In genomic region chr10:83983578-83984255, GRCh38 we compare ENCODE assay signal across 12 cellular contexts.
DNase-seq lines count a peak whose midpoint lies in the region; ATAC-seq, FAIRE-seq and TF ChIP-seq lines count a peak whose summit lies in the region.
"Had no signal": no experiment of that assay in that cellular context is flagged by ENCODE, and none has a peak within 500 bp of the region (broad histone marks: within the 10 kb centered on the region; RNA-seq: fewer than 3 reads in every experiment).

No MANE protein-coding gene starts in this region.

- no peak overlapping the region for H3K4me3 Mint-ChIP-seq in T-cell
- H3K4me3 Mint-ChIP-seq: stimulated activated naive B cell treated with anti-CD40 and anti-IgM and Interleukin-4, amounts not matched to agents 10 μg/mL and 1 μg/mL and 100 μg/mL, for 72 hours had no signal

- H3K27ac ChIP-seq in K562 (ENCODE audit: extremely low read depth, low read depth, low read length) (peak overlapping the region; percentile 35; the same call in 2 of the 3 replicates), mesendoderm (ENCODE audit: low read depth, low read length) (no peak overlapping the region), uterus (no peak overlapping the region)
- H3K27ac ChIP-seq: esophagus squamous epithelium had no signal

- H2BK5ac ChIP-seq in mesendoderm (ENCODE audit: low read length) = no peak overlapping the region

- ATAC-seq in K562 (peak; percentile 83), GM18861 (IDR thresholded peaks at IDR 0.05; ENCODE audit: unreplicated experiment) (no peak), T-cell (replicated peaks in 1 of 4) (no peak)
- ATAC-seq: stimulated activated naive B cell treated with anti-CD40 and anti-IgM and Interleukin-4, amounts not matched to agents 10 μg/mL and 1 μg/mL and 100 μg/mL, for 72 hours had no signal

- CTCF ChIA-PET in K562 (lab: Yijun Ruan, JAX; ENCODE audit: low intra/inter-chr PET ratio) (no interaction called here), T-cell (lab: Charles Lee) (no interaction called here)

- H3K4me3 ChIP-seq in K562 (no peak overlapping the region), mesendoderm (ENCODE audit: low read length) (no peak overlapping the region), uterus (no peak overlapping the region)
- H3K4me3 ChIP-seq: esophagus squamous epithelium had no signal

- H2AK5ac ChIP-seq in mesendoderm (ENCODE audit: low read length) = no peak overlapping the region

- H3K4me2 ChIP-seq in K562 (ENCODE audit: insufficient read depth, low read length) (no peak overlapping the region), mesendoderm (ENCODE audit: low read length) (no peak overlapping the region)

- no peak for TF ChIP-seq RAD21 in K562 (CRISPR knock-in tag; conservative IDR thresholded peaks at IDR 0.05 in 1 of 2, IDR thresholded peaks at IDR 0.05 in 1 of 2)

- no peak overlapping the region for H4K5ac ChIP-seq in mesendoderm (ENCODE audit: low read length)

- POLR2A ChIA-PET in K562 (lab: Yijun Ruan, JAX) = no interaction called here
- POLR2A ChIA-PET in T-cell (lab: Charles Lee) = no interaction called here

- no peak overlapping the region for H3K18ac ChIP-seq in mesendoderm (ENCODE audit: low read length)

- TF ChIP-seq POLR2A in K562 (conservative IDR thresholded peaks at IDR 0.05) (no peak), uterus (IDR thresholded peaks at IDR 0.05) (no peak)

- H3K36me3 ChIP-seq in K562 (ENCODE audit: control insufficient read depth, insufficient read depth, low read length) = no peaks in the 10 kb centered on the region
- H3K36me3 ChIP-seq in mesendoderm (ENCODE audit: control insufficient read depth, insufficient read depth, low read length) = no peaks in the 10 kb centered on the region
- H3K36me3 ChIP-seq in uterus = no peaks in the 10 kb centered on the region
- H3K36me3 ChIP-seq: esophagus squamous epithelium had no signal

- intact Hi-C loops in K562 (cut with micrococcal nuclease) = no loop called here
- intact Hi-C loops in uterus (cut with DNase I; ENCODE audit: low total_unique reads) = no loop called here

- no peak overlapping the region for H2BK120ac ChIP-seq in mesendoderm (ENCODE audit: low read depth, low read length)

- no peak overlapping the region for H3K4ac ChIP-seq in mesendoderm (ENCODE audit: low read depth, low read length)

- WGBS in K562 (ENCODE audit: insufficient coverage, low coverage, missing lambda C conversion rate) = 11% methylated on average over 4 of the region's 4 CpGs
- WGBS in mesendoderm (ENCODE audit: extremely low coverage, insufficient coverage, low lambda C conversion rate) = no CpG with 5 or more reads among the region's 4 CpGs

- no peaks in the 10 kb centered on the region for H3K9me3 Mint-ChIP-seq in T-cell

- H2BK15ac ChIP-seq in mesendoderm (replicated peaks; ENCODE audit: low read depth) = peak overlapping the region; percentile 15

- no peaks in the 10 kb centered on the region for H3K9me1 ChIP-seq in K562 (ENCODE audit: control insufficient read depth, insufficient read depth, low read length)

- H3K23ac ChIP-seq in mesendoderm (ENCODE audit: low read length) = no peak overlapping the region

- no peaks in the 10 kb centered on the region for H3K4me1 Mint-ChIP-seq in T-cell
- H3K4me1 Mint-ChIP-seq: stimulated activated naive B cell treated with anti-CD40 and anti-IgM and Interleukin-4, amounts not matched to agents 10 μg/mL and 1 μg/mL and 100 μg/mL, for 72 hours had no signal

- in situ Hi-C loops in K562 (cut with MboI) = no loop called here

- H3K36me3 Mint-ChIP-seq in T-cell = no peaks in the 10 kb centered on the region
- H3K36me3 Mint-ChIP-seq: stimulated activated naive B cell treated with anti-CD40 and anti-IgM and Interleukin-4, amounts not matched to agents 10 μg/mL and 1 μg/mL and 100 μg/mL, for 72 hours had no signal

- peaks cover 0 to 18% of the 10 kb centered on the region in 2 experiments; a peak in 4 of 5 replicates for H3K4me1 ChIP-seq in K562 (replicated peaks in 1 of 2; ENCODE audit: control insufficient read depth in 2 of 2, insufficient read depth in 2 of 2, low read length in 2 of 2)
- peaks cover 6% of the 10 kb centered on the region for H3K4me1 ChIP-seq in mesendoderm (ENCODE audit: control insufficient read depth, low read depth, low read length)
- H3K4me1 ChIP-seq in uterus = no peaks in the 10 kb centered on the region
- H3K4me1 ChIP-seq: esophagus squamous epithelium had no signal

- H3K56ac ChIP-seq in mesendoderm (ENCODE audit: low read length) = peak overlapping the region; percentile 34

- peak; percentile 49 for FAIRE-seq in K562 (lab: Jason Lieb, UNC)

- H2AFZ ChIP-seq in K562 (ENCODE audit: low read depth, low read length) = peak overlapping the region; percentile 52

- TF ChIP-seq CTCF in K562 (IDR thresholded peaks at IDR 0.05 in 2 of 3, conservative IDR thresholded peaks at IDR 0.05 in 1 of 3; ENCODE audit: insufficient read depth in 2 of 3, low read depth in 1 of 3, low read length in 3 of 3) (no peak), uterus (IDR thresholded peaks at IDR 0.05) (no peak)

- H3K9ac ChIP-seq in K562 (ENCODE audit: insufficient read depth in 1 of 2, low read depth in 2 of 2, low read length in 2 of 2) (no peak overlapping the region), mesendoderm (ENCODE audit: low read length) (no peak overlapping the region)

- no peak overlapping the region for H3K27ac Mint-ChIP-seq in T-cell
- H3K27ac Mint-ChIP-seq: stimulated activated naive B cell treated with anti-CD40 and anti-IgM and Interleukin-4, amounts not matched to agents 10 μg/mL and 1 μg/mL and 100 μg/mL, for 72 hours had no signal

- H4K8ac ChIP-seq in mesendoderm (ENCODE audit: low read depth, low read length) = no peak overlapping the region

- H3K9me3 ChIP-seq in K562 (replicated peaks; ENCODE audit: control insufficient read depth, insufficient read depth, low read depth, low read length) (no peaks in the 10 kb centered on the region), uterus (no peaks in the 10 kb centered on the region)
- H3K9me3 ChIP-seq: esophagus squamous epithelium had no signal

- DNase-seq in GM04504 (ENCODE audit: low read depth) (peak; percentile 10), NCI-H146 treated with DMSO at 0.1 percent for 48 hours (lab: John Stamatoyannopoulos, UW; ENCODE audit: unreplicated experiment) (peak; percentile 71), K562 (ENCODE audit: extremely low read depth in 1 of 4, low spot score in 3 of 4) (peak; percentile 28 to 50 (median 40)), mesendoderm (peak; percentile 74), uterus (no peak), NCI-H2081 treated with DMSO at 0.1 percent for 48 hours (lab: John Stamatoyannopoulos, UW) (no peak), T-cell (no peak)
- DNase-seq: amniotic stem cell; esophagus squamous epithelium; SHP77 treated with DMSO at 0.1 percent for 48 hours; stimulated activated naive B cell treated with anti-CD40 and anti-IgM and Interleukin-4, amounts not matched to agents 10 μg/mL and 1 μg/mL and 100 μg/mL, for 72 hours had no signal

- H3K79me1 ChIP-seq in mesendoderm (ENCODE audit: low read length) = no peaks in the 10 kb centered on the region

- H4K20me1 ChIP-seq in K562 (replicated peaks; ENCODE audit: control insufficient read depth, insufficient read depth, low read length) = no peaks in the 10 kb centered on the region

- BruUV-seq in K562 (replicated peaks; lab: Mats Ljungman, UMichigan) = no TSS peak

- H3K27me3 ChIP-seq in K562 (ENCODE audit: control insufficient read depth in 2 of 2, insufficient read depth in 2 of 2, low read length in 2 of 2) (no peaks in the 10 kb centered on the region), mesendoderm (ENCODE audit: insufficient read depth, low read length, poor library complexity) (no peaks in the 10 kb centered on the region), uterus (no peaks in the 10 kb centered on the region)
- H3K27me3 ChIP-seq: esophagus squamous epithelium had no signal

- TF ChIP-seq EP300 in K562 (IDR thresholded peaks at IDR 0.05; ENCODE audit: low read length) = no peak

- no peaks in the 10 kb centered on the region for H3K79me2 ChIP-seq in K562 (ENCODE audit: control insufficient read depth, insufficient read depth, low read length)
- H3K79me2 ChIP-seq in mesendoderm (ENCODE audit: control insufficient read depth, insufficient read depth, low read length) = no peaks in the 10 kb centered on the region

- H3K27me3 Mint-ChIP-seq in T-cell = peaks cover 4 to 18% of the 10 kb centered on the region in 2 donors

TF ChIP-seq in K562, 482 proteins besides CTCF, POLR2A, EP300 and RAD21 (continues in another document):
- TF ChIP-seq MAFK (IDR thresholded peaks at IDR 0.05; ENCODE audit: low read length) = 0 out of 2 replicates have a peak, but pooled peaks have one; percentile 8
- TF ChIP-seq NR2C1 (IDR thresholded peaks at IDR 0.05) = peak; percentile 84
- TF ChIP-seq NR2C1 (tag; IDR thresholded peaks at IDR 0.05) = peak; percentile 92
- TF ChIP-seq TRIM24 (IDR thresholded peaks at IDR 0.05) = 0 out of 4 replicates have a peak, but pooled peaks of 1 of the 2 experiments have one; percentile 37
- TF ChIP-seq FOXM1 (IDR thresholded peaks at IDR 0.05; ENCODE audit: low read depth) = no peak
- no peak for TF ChIP-seq FOXM1 (CRISPR knock-in tag; IDR thresholded peaks at IDR 0.05; ENCODE audit: low read depth)
- TF ChIP-seq MEIS2 (IDR thresholded peaks at IDR 0.05; ENCODE audit: partially characterized antibody) = peak; percentile 45
- peak; percentile 28; the same call in 1 of the 2 replicates for TF ChIP-seq ETV1 (tag; conservative IDR thresholded peaks at IDR 0.05; ENCODE audit: low read depth)
- TF ChIP-seq ZEB2 (IDR thresholded peaks at IDR 0.05) = no peak
- no peak for TF ChIP-seq ZKSCAN3 (CRISPR knock-in tag; IDR thresholded peaks at IDR 0.05)
- TF ChIP-seq RBM22 (IDR thresholded peaks at IDR 0.05; ENCODE audit: low read depth, low read length, poor library complexity, severe bottlenecking) = no peak
- no peak for TF ChIP-seq ZNF224 (CRISPR knock-in tag; IDR thresholded peaks at IDR 0.05)
- TF ChIP-seq GABPA (tag; conservative IDR thresholded peaks at IDR 0.05; ENCODE audit: low read depth) = peak; percentile 50; the same call in 1 of the 2 replicates
- peak; percentile 64; the same call in 1 of the 2 replicates for TF ChIP-seq ZNF584 (CRISPR knock-in tag; IDR thresholded peaks at IDR 0.05; ENCODE audit: low read depth)
- TF ChIP-seq BACH1 (tag; IDR thresholded peaks at IDR 0.05) = peak; percentile 59; the same call in 1 of the 2 replicates
- TF ChIP-seq ZBTB12 (CRISPR knock-in tag; IDR thresholded peaks at IDR 0.05) = no peak
- no peak for TF ChIP-seq ZC3H4 (CRISPR knock-in tag; IDR thresholded peaks at IDR 0.05; ENCODE audit: borderline replicate concordance)

Comparison
In these comparisons a context has a peak if more than half of its experiments do, and no peak if none do; other contexts are left out.
1. DNase-seq: peak in GM04504 (single experiment), NCI-H146 treated with DMSO at 0.1 percent for 48 hours (single experiment), K562 (4 of 4) and mesendoderm (single experiment); none in uterus (0 of 2), NCI-H2081 treated with DMSO at 0.1 percent for 48 hours (single experiment) and T-cell (0 of 34).